In genomic region chr1:155022136-155022926, GRCh38 we compare ENCODE assay signal across 1 cellular context.
TF ChIP-seq lines count a peak whose summit lies in the region.

No MANE protein-coding gene starts in this region.

TF ChIP-seq in A549, 52 proteins besides CTCF, POLR2A, EP300 and RAD21:
- TF ChIP-seq TP53 (CRISPR knock-in tag; IDR thresholded peaks at IDR 0.05) = no peak
- TF ChIP-seq CEBPB (IDR thresholded peaks at IDR 0.05) = peak in 1 of 2 experiments; percentile 11; a peak in 1 of 4 replicates
- no peak for TF ChIP-seq MYC (IDR thresholded peaks at IDR 0.05; ENCODE audit: borderline replicate concordance, low read length)
- TF ChIP-seq, protein P1, sequence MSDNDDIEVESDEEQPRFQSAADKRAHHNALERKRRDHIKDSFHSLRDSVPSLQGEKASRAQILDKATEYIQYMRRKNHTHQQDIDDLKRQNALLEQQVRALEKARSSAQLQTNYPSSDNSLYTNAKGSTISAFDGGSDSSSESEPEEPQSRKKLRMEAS (IDR thresholded peaks at IDR 0.05) = no peak
